Comparison of ENCODE assay signal across 8 cellular contexts in the genomic region with DNA sequence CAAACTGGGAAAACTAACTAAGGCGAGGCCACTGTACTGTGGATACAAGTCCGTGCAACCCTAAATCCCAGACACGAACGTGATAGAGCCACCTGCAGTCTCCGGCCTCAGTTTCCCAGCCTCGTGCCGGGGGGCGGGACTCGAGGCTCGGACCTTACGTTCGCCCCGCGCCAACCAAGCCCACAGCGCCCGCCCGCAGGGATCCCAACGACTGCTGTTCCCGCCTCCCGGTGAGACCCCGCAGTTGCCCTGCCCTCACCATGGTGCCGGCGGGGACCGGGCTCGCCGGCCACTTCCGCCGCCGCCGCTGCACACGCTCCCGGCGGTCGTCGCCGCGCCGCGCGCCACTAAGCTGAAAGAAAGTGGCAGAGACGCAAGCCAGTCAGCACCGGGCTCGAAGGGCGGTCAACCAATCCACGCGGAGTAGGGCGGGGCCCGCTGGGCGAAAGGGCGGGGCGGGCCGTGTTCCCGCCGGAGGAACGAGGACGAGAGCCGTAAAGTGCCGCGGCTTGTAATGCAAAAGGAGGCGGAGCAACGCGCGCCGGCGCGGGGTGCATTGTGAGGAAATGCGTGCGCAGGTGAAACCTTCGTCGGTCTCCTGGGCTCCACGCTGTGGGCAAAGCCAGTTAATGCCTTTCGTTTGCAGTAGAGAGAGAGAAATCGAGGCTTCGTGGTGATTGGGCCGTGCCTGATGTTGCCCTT. TPM values are rescaled to one million over a fixed set of nuclear protein-coding genes. Genes with fewer than 3 reads are reported as not detected.
A peak's percentile ranks its signal among the peaks of the same experiment; 100 is the strongest.
DNase-seq lines count a peak whose midpoint lies in the region; ATAC-seq lines count a peak whose summit lies in the region.

A gene (minus strand): TSS at position 318 of the 702 bp plus-strand sequence. CDS start 56 bp downstream, at position 262.

- DNase-seq in CD1c-positive myeloid dendritic cell (ENCODE audit: extremely low spot score) (peak; percentile 99), NCI-H748 (lab: John Stamatoyannopoulos, UW; ENCODE audit: unreplicated experiment) (peak; percentile 97), dedifferentiated amniotic fluid mesenchymal stem cell (ENCODE audit: extremely low spot score) (peak; percentile 96), left lobe of liver (ENCODE audit: low spot score) (peak; percentile 99)
- DNase-seq in activated CD4-positive, alpha-beta T cell treated with anti-CD3 and anti-CD28 coated beads, Interleukin-2, amount 50 U/mL, for 1 hour: peak; percentile 100
- DNase-seq in stimulated activated CD4-positive, alpha-beta T cell treated with anti-CD3 and anti-CD28 coated beads, Interleukin-2, amount 100 ng/mL, for 4 hours (ENCODE audit: low read depth): peak; percentile 99

- ATAC-seq in GM19372 (IDR thresholded peaks at IDR 0.05; ENCODE audit: low read depth, unreplicated experiment) (peak; percentile 95), HG03558 (IDR thresholded peaks at IDR 0.05; ENCODE audit: extremely low read depth, unreplicated experiment) (peak; percentile 75), left lobe of liver (peak; percentile 90)

RNA-seq across cellular contexts. Expression of the gene that starts here (rescaled TPM):
- 53.3 TPM for total RNA-seq in left lobe of liver

Comparison
In these comparisons a context has a peak if more than half of its experiments do, and no peak if none do; other contexts are left out.
1. Peak in every context shown above with its lines: DNase-seq and ATAC-seq.